ENCODE assay signal across 8 cellular contexts in genomic region chr1:204377800-204378608, GRCh38. TPM values are rescaled to one million over a fixed set of nuclear protein-coding genes. Genes with fewer than 3 reads are reported as not detected.
DNase-seq lines count a peak whose midpoint lies in the region; ATAC-seq lines count a peak whose summit lies in the region.

No MANE protein-coding gene starts in this region.

- no peaks in the 10 kb centered on the region for H3K36me3 Mint-ChIP-seq in stimulated activated memory B cell treated with anti-CD40 and anti-IgM and Interleukin-4, amounts not matched to agents 10 μg/mL and 1 μg/mL and 100 μg/mL, for 72 hours

- DNase-seq in NCI-H524 (lab: John Stamatoyannopoulos, UW) (peak; percentile 47 to 60), NCI-H524 treated with DMSO at 0.1 percent for 48 hours (lab: John Stamatoyannopoulos, UW) (no peak), NCI-H1417 (lab: John Stamatoyannopoulos, UW) (peak; percentile 83 to 96 (median 85)), mesenchymal stem cell (no peak)

- no peak overlapping the region for H3K4ac ChIP-seq in mesenchymal stem cell (ENCODE audit: low read depth in 1 of 2, low read length in 2 of 2)

- peak overlapping the region in 1 of 2 experiments; percentile 18 for H3K23ac ChIP-seq in mesenchymal stem cell (ENCODE audit: low read length in 2 of 2)

- H3K9ac ChIP-seq in duodenal mucosa (ENCODE audit: low read depth in 1 of 2, low read length in 2 of 2) (peak overlapping the region; percentile 45 to 60), mesenchymal stem cell (ENCODE audit: low read length) (peak overlapping the region; percentile 4)

- H3K27ac ChIP-seq in duodenal mucosa (ENCODE audit: low read depth, low read length): peak overlapping the region; percentile 70
- no peak overlapping the region for H3K27ac ChIP-seq in mesenchymal stem cell (ENCODE audit: low read length, poor library complexity, severe bottlenecking)

- H2BK12ac ChIP-seq in mesenchymal stem cell (ENCODE audit: low read length in 2 of 2): no peak overlapping the region

- H3K4me3 ChIP-seq in duodenal mucosa (ENCODE audit: low read depth in 1 of 2, low read length in 2 of 2): peak overlapping the region; percentile 76
- peak overlapping the region; percentile 47 to 62 for H3K4me3 ChIP-seq in mesenchymal stem cell (ENCODE audit: insufficient read depth in 1 of 2, low read depth in 1 of 2, low read length in 2 of 2)

- peak overlapping the region; percentile 62 for H2AFZ ChIP-seq in mesenchymal stem cell (ENCODE audit: low read depth, low read length)

- H3K27ac Mint-ChIP-seq in stimulated activated memory B cell treated with anti-CD40 and anti-IgM and Interleukin-4, amounts not matched to agents 10 μg/mL and 1 μg/mL and 100 μg/mL, for 72 hours: peak overlapping the region; percentile 85

- H3K36me3 ChIP-seq in duodenal mucosa (ENCODE audit: control insufficient read depth in 1 of 2, insufficient read depth in 2 of 2, low read length in 2 of 2) (peaks cover 0 to 3% of the 10 kb centered on the region in 2 donors), mesenchymal stem cell (ENCODE audit: control insufficient read depth in 1 of 2, insufficient read depth in 2 of 2, low read depth in 1 of 2, low read length in 2 of 2) (no peaks in the 10 kb centered on the region)

- H3K18ac ChIP-seq in mesenchymal stem cell (ENCODE audit: low read depth in 1 of 2, low read length in 2 of 2): peak overlapping the region in 1 of 2 experiments; percentile 28

- peaks cover 16% of the 10 kb centered on the region for H3K27me3 Mint-ChIP-seq in stimulated activated memory B cell treated with anti-CD40 and anti-IgM and Interleukin-4, amounts not matched to agents 10 μg/mL and 1 μg/mL and 100 μg/mL, for 72 hours

- no peak overlapping the region for H2BK120ac ChIP-seq in mesenchymal stem cell (ENCODE audit: low read depth, low read length)

- no peaks in the 10 kb centered on the region for H3K79me1 ChIP-seq in mesenchymal stem cell (replicated peaks; ENCODE audit: low read length, poor library complexity, severe bottlenecking)

- no peak overlapping the region for H2BK15ac ChIP-seq in mesenchymal stem cell (ENCODE audit: low read depth, poor library complexity, severe bottlenecking)

- H3K27me3 ChIP-seq in duodenal mucosa (ENCODE audit: control insufficient read depth in 1 of 2, insufficient read depth in 2 of 2, low read length in 2 of 2) (peaks cover 9 to 10% of the 10 kb centered on the region in 2 donors), mesenchymal stem cell (ENCODE audit: control insufficient read depth in 1 of 2, insufficient read depth in 1 of 2, low read length in 2 of 2) (peaks cover 68 to 98% of the 10 kb centered on the region in 2 experiments)

- peak overlapping the region in 1 of 2 experiments; percentile 42 for H3K14ac ChIP-seq in mesenchymal stem cell (ENCODE audit: low read length in 2 of 2)

- H4K8ac ChIP-seq in mesenchymal stem cell (ENCODE audit: low read length): no peak overlapping the region

- H3K4me1 ChIP-seq in duodenal mucosa (ENCODE audit: control insufficient read depth in 1 of 2, insufficient read depth in 2 of 2, low read length in 2 of 2) (peaks cover 26 to 30% of the 10 kb centered on the region in 2 donors), mesenchymal stem cell (ENCODE audit: control insufficient read depth, insufficient read depth, low read depth, low read length) (peaks cover 11% of the 10 kb centered on the region)

- H4K91ac ChIP-seq in mesenchymal stem cell (ENCODE audit: low read length): no peak overlapping the region

- H3K4me1 Mint-ChIP-seq in stimulated activated memory B cell treated with anti-CD40 and anti-IgM and Interleukin-4, amounts not matched to agents 10 μg/mL and 1 μg/mL and 100 μg/mL, for 72 hours: peaks cover 9% of the 10 kb centered on the region

- H3K4me3 Mint-ChIP-seq in stimulated activated memory B cell treated with anti-CD40 and anti-IgM and Interleukin-4, amounts not matched to agents 10 μg/mL and 1 μg/mL and 100 μg/mL, for 72 hours: peak overlapping the region; percentile 85

- no peak overlapping the region for H2AK5ac ChIP-seq in mesenchymal stem cell (ENCODE audit: low read length, severe bottlenecking)

- peak; percentile 64 to 66 for ATAC-seq in activated CD4-positive, CD25-positive, alpha-beta regulatory T cell treated with anti-CD3 and anti-CD28 coated beads, Interleukin-2, amount 50 U/mL, for 24 hours
- peak; percentile 89 for ATAC-seq in stimulated activated memory B cell treated with anti-CD40 and anti-IgM and Interleukin-4, amounts not matched to agents 10 μg/mL and 1 μg/mL and 100 μg/mL, for 72 hours
- ATAC-seq in HG03108 (IDR thresholded peaks at IDR 0.05; ENCODE audit: unreplicated experiment): no peak

- H3K9me3 ChIP-seq in duodenal mucosa (ENCODE audit: control insufficient read depth in 1 of 2, low read length in 2 of 2): no peaks in the 10 kb centered on the region
- H3K9me3 ChIP-seq in mesenchymal stem cell (ENCODE audit: control insufficient read depth, low read length): no peaks in the 10 kb centered on the region

- under 1% methylated on average over 54 of the region's 54 CpGs for WGBS in mesenchymal stem cell

- peak overlapping the region; percentile 99 for H3K4me2 ChIP-seq in mesenchymal stem cell (ENCODE audit: low read length, poor library complexity, severe bottlenecking)

- no peaks in the 10 kb centered on the region for H3K9me3 Mint-ChIP-seq in stimulated activated memory B cell treated with anti-CD40 and anti-IgM and Interleukin-4, amounts not matched to agents 10 μg/mL and 1 μg/mL and 100 μg/mL, for 72 hours

- H2BK5ac ChIP-seq in mesenchymal stem cell (ENCODE audit: low read depth, low read length, poor library complexity, severe bottlenecking): no peak overlapping the region

RNA-seq across cellular contexts. Expression of gene PLEKHA6, which starts 18.3 kb away (rescaled TPM):
- 4.0 TPM for polyA plus RNA-seq in mesenchymal stem cell (2013, experiment 1 of 2)
- polyA plus RNA-seq in mesenchymal stem cell (2013, experiment 2 of 2): 4.8 TPM

RNA-seq across cellular contexts. Expression of gene PPP1R15B, which starts 33.6 kb away (rescaled TPM):
- 19.9 TPM for polyA plus RNA-seq in mesenchymal stem cell (2013, experiment 1 of 2)
- polyA plus RNA-seq in mesenchymal stem cell (2013, experiment 2 of 2): 19.0 TPM

Comparison
In these comparisons a context has a peak if more than half of its experiments do, and no peak if none do; other contexts are left out.
1. DNase-seq: peak in NCI-H524 (2 of 2) and NCI-H1417 (3 of 3); none in NCI-H524 treated with DMSO at 0.1 percent for 48 hours (single experiment) and mesenchymal stem cell (single experiment).